Comparison of ENCODE assay signal across 9 cellular contexts in the genomic region with DNA sequence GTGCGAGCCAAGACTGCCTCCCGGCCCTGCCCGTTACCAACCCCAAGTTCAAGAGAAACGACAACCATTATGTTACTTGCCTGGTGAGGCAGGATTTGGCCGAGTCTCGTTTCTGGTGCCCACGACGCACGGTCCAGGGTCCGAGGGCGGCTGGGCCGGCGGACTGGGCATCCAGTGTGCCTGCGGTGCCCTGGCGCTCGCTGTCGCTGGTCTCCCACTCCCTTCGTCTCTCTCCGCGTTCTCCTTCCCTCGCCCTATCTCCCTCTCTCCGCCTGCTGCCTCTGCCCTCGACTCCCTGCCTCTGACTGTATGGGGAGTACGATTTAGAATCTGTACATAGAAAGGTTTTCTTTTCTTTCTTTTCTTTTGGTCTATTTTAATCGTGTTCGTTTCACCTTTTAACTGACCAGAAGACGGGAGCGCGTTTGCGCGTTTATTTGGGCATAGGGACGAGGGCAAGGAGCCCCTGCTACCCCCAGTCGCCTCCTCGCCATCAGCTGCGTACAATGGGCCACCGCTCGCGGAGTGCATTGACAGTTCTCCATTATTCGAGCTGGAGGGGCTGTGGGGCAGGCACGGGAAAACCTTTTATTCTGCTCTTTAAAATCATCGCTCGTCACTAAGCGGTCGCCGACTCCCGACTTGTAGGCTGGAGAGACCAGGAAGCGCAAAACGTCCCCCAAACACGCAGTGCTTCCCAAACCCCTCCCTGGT. TPM values are rescaled to one million over a fixed set of nuclear protein-coding genes. Genes with fewer than 3 reads are reported as not detected.
DNase-seq lines count a peak whose midpoint lies in the region; FAIRE-seq and TF ChIP-seq lines count a peak whose summit lies in the region.
"Had no signal": no experiment of that assay in that cellular context is flagged by ENCODE, and none has a peak within 500 bp of the region (broad histone marks: within the 10 kb centered on the region; RNA-seq: fewer than 3 reads in every experiment).

No MANE protein-coding gene starts in this region.

- peaks cover 73% of the 10 kb centered on the region for H3K79me2 ChIP-seq in astrocyte (ENCODE audit: insufficient read depth, low read length)

- H3K36me3 ChIP-seq in BLaER1 = no peaks in the 10 kb centered on the region
- H3K36me3 ChIP-seq in HEK293 (ENCODE audit: control insufficient read depth in 2 of 2, insufficient read depth in 1 of 2, low read length in 2 of 2) = no peaks in the 10 kb centered on the region
- H3K36me3 ChIP-seq in astrocyte (ENCODE audit: insufficient read depth, low read length) = no peaks in the 10 kb centered on the region
- no peaks in the 10 kb centered on the region for H3K36me3 ChIP-seq in kidney epithelial cell (ENCODE audit: control insufficient read depth, insufficient read depth, low read length)
- H3K36me3 ChIP-seq in thymus (ENCODE audit: control insufficient read depth, insufficient read depth) = peaks cover 3% of the 10 kb centered on the region

- H3K4me3 ChIP-seq in BLaER1 (peak overlapping the region; percentile 59), HEK293 (ENCODE audit: low read depth, low read length) (peak overlapping the region; percentile 78), astrocyte (ENCODE audit: insufficient read depth, low read depth, low read length) (peak overlapping the region; percentile 79), kidney epithelial cell (ENCODE audit: low read depth, low read length) (peak overlapping the region; percentile 77), thymus (ENCODE audit: low read length) (peak overlapping the region; percentile 46)
- H3K4me3 ChIP-seq: K562 had no signal

- H3K9me3 ChIP-seq in BLaER1 = no peaks in the 10 kb centered on the region
- H3K9me3 ChIP-seq in HEK293 (ENCODE audit: control insufficient read depth, insufficient read depth, low read depth, low read length) = no peaks in the 10 kb centered on the region
- no peaks in the 10 kb centered on the region for H3K9me3 ChIP-seq in astrocyte (ENCODE audit: insufficient read depth, low read depth, low read length)
- peaks cover 2% of the 10 kb centered on the region for H3K9me3 ChIP-seq in thymus (ENCODE audit: control insufficient read depth)

- H3K27ac ChIP-seq in BLaER1 (no peak overlapping the region), HEK293 (ENCODE audit: extremely low read depth, low read depth, low read length) (peak overlapping the region; percentile 97), astrocyte (ENCODE audit: low read depth, low read length) (peak overlapping the region; percentile 86), thymus (ENCODE audit: low read depth) (no peak overlapping the region)

- peaks cover 92% of the 10 kb centered on the region for H4K20me1 ChIP-seq in BLaER1
- no peaks in the 10 kb centered on the region for H4K20me1 ChIP-seq in astrocyte (ENCODE audit: insufficient read depth, low read length)

- peaks cover 2% of the 10 kb centered on the region for H3K4me1 Mint-ChIP-seq in astrocyte (ENCODE audit: low read depth, unreplicated experiment)

- peak overlapping the region; percentile 48 for H3K27ac Mint-ChIP-seq in astrocyte (ENCODE audit: unreplicated experiment)

- H3K27me3 Mint-ChIP-seq in astrocyte (ENCODE audit: low read depth, unreplicated experiment) = peaks cover 35% of the 10 kb centered on the region

- peaks cover 2% of the 10 kb centered on the region for H3K9me3 Mint-ChIP-seq in astrocyte (ENCODE audit: unreplicated experiment)

- H3K36me3 Mint-ChIP-seq in astrocyte (ENCODE audit: low read depth, unreplicated experiment) = peaks cover 2% of the 10 kb centered on the region

- CTCF ChIA-PET in HEK293 (lab: Yijun Ruan, JAX) = interaction anchor here (0.6 to 0.7 kb wide), 4 partner anchors 220 to 1328 kb away, joined by 3 to 4 read pairs (median 3); no protein-coding TSS in a partner anchor

- DNase-seq in astrocyte (ENCODE audit: low read depth) (no peak), kidney epithelial cell (ENCODE audit: low read depth) (no peak), SIG-M5 (lab: John Stamatoyannopoulos, UW) (no peak), NCI-H1048 (lab: John Stamatoyannopoulos, UW) (no peak), hippocampal formation (lab: John Stamatoyannopoulos, UW) (no peak)

- H3K27me3 ChIP-seq in BLaER1 (peaks cover 100% of the 10 kb centered on the region), astrocyte (ENCODE audit: insufficient read depth, low read length) (no peaks in the 10 kb centered on the region), kidney epithelial cell (ENCODE audit: control insufficient read depth, insufficient read depth, low read length) (no peaks in the 10 kb centered on the region), thymus (ENCODE audit: control insufficient read depth, insufficient read depth) (peaks cover 84% of the 10 kb centered on the region)

- no peak overlapping the region for H3K4me3 Mint-ChIP-seq in astrocyte (ENCODE audit: unreplicated experiment)

- POLR2A ChIA-PET in HEK293 (lab: Yijun Ruan, JAX) = no interaction called here

- H3K4me1 ChIP-seq in BLaER1 = peaks cover 37% of the 10 kb centered on the region
- H3K4me1 ChIP-seq in HEK293 (ENCODE audit: control insufficient read depth, insufficient read depth, low read length) = peaks cover 7% of the 10 kb centered on the region; the same call in 1 of the 2 replicates
- H3K4me1 ChIP-seq in astrocyte (ENCODE audit: insufficient read depth, low read length) = peaks cover 27% of the 10 kb centered on the region
- peaks cover 17% of the 10 kb centered on the region for H3K4me1 ChIP-seq in thymus (ENCODE audit: control insufficient read depth, insufficient read depth, low read length)

- no peak for FAIRE-seq in astrocyte (lab: Jason Lieb, UNC)
- FAIRE-seq: K562 had no signal

- H3K9ac ChIP-seq in BLaER1 (no peak overlapping the region), astrocyte (ENCODE audit: low read length) (peak overlapping the region; percentile 90)

- peak overlapping the region; percentile 83 for H3K4me2 ChIP-seq in BLaER1
- peak overlapping the region; percentile 97 for H3K4me2 ChIP-seq in astrocyte (ENCODE audit: low read length)

- peak overlapping the region; percentile 68 for H2AFZ ChIP-seq in astrocyte (ENCODE audit: low read depth, low read length)

- 7% methylated on average over 49 of the region's 49 CpGs for WGBS in thymus

- TF ChIP-seq CTCF in HEK293 (tag by site-specific recombination; IDR thresholded peaks at IDR 0.05) = no peak
- no peak for TF ChIP-seq CTCF in astrocyte (IDR thresholded peaks at IDR 0.05; ENCODE audit: insufficient read depth, low read depth, low read length)
- TF ChIP-seq CTCF in kidney epithelial cell (IDR thresholded peaks at IDR 0.05; ENCODE audit: insufficient read depth, low read length, poor library complexity, severe bottlenecking) = no peak

TF ChIP-seq in HEK293, 187 proteins besides CTCF, POLR2A, EP300 and RAD21 (continues in another document):
- TF ChIP-seq ZXDB (tag by site-specific recombination; IDR thresholded peaks at IDR 0.05) (peak; percentile 24; the same call in 1 of the 2 replicates), SCRT1 (tag by site-specific recombination; IDR thresholded peaks at IDR 0.05; ENCODE audit: borderline replicate concordance) (no peak), ZNF335 (tag by site-specific recombination; conservative IDR thresholded peaks at IDR 0.05) (peak; percentile 68; the same call in 1 of the 2 replicates), SP3 (tag by site-specific recombination; IDR thresholded peaks at IDR 0.05) (0 out of 2 replicates have a peak, but pooled peaks have one; percentile 3), ZNF501 (tag by site-specific recombination; IDR thresholded peaks at IDR 0.05) (0 out of 2 replicates have a peak, but pooled peaks have one; percentile 15), ZBTB17 (tag by site-specific recombination; IDR thresholded peaks at IDR 0.05) (peak; percentile 83), ZNF561 (tag by site-specific recombination; IDR thresholded peaks at IDR 0.05; ENCODE audit: borderline replicate concordance) (0 out of 2 replicates have a peak, but pooled peaks have one; percentile 17), ZNF623 (tag by site-specific recombination; IDR thresholded peaks at IDR 0.05) (no peak), ZNF600 (tag by site-specific recombination; IDR thresholded peaks at IDR 0.05) (0 out of 2 replicates have a peak, but pooled peaks have one; percentile 4), ZNF777 (tag by site-specific recombination; IDR thresholded peaks at IDR 0.05; ENCODE audit: borderline replicate concordance) (peak; percentile 61; the same call in 1 of the 2 replicates), ZBTB20 (tag by site-specific recombination; IDR thresholded peaks at IDR 0.05) (peak; percentile 56; the same call in 1 of the 2 replicates), ZNF660 (tag by site-specific recombination; IDR thresholded peaks at IDR 0.05) (0 out of 2 replicates have a peak, but pooled peaks have one; percentile 1)
- TF ChIP-seq, protein P1, sequence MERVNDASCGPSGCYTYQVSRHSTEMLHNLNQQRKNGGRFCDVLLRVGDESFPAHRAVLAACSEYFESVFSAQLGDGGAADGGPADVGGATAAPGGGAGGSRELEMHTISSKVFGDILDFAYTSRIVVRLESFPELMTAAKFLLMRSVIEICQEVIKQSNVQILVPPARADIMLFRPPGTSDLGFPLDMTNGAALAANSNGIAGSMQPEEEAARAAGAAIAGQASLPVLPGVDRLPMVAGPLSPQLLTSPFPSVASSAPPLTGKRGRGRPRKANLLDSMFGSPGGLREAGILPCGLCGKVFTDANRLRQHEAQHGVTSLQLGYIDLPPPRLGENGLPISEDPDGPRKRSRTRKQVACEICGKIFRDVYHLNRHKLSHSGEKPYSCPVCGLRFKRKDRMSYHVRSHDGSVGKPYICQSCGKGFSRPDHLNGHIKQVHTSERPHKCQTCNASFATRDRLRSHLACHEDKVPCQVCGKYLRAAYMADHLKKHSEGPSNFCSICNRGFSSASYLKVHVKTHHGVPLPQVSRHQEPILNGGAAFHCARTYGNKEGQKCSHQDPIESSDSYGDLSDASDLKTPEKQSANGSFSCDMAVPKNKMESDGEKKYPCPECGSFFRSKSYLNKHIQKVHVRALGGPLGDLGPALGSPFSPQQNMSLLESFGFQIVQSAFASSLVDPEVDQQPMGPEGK (tag by site-specific recombination; IDR thresholded peaks at IDR 0.05) = peak; percentile 56
- TF ChIP-seq, protein P2, sequence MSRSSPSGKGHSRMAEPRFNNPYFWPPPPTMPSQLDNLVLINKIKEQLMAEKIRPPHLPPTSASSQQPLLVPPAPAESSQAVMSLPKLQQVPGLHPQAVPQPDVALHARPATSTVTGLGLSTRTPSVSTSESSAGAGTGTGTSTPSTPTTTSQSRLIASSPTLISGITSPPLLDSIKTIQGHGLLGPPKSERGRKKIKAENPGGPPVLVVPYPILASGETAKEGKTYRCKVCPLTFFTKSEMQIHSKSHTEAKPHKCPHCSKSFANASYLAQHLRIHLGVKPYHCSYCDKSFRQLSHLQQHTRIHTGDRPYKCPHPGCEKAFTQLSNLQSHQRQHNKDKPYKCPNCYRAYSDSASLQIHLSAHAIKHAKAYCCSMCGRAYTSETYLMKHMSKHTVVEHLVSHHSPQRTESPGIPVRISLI (tag by site-specific recombination; IDR thresholded peaks at IDR 0.05) = no peak

RNA-seq across cellular contexts. Expression of a gene that starts 0.5 kb away (rescaled TPM):
- total RNA-seq in astrocyte (6.9 and 7.3 TPM in 2 replicates), kidney epithelial cell (5.3 and 9.5 TPM in 2 replicates)
- 5.0 TPM for polyA plus RNA-seq in thymus
- total RNA-seq: K562 had no signal
- polyA plus RNA-seq: K562 had no signal

RNA-seq across cellular contexts. Expression of a gene that starts 2.5 kb away (rescaled TPM):
- total RNA-seq in astrocyte (4.3 and 5.1 TPM in 2 replicates), kidney epithelial cell (12.8 and 13.2 TPM in 2 replicates)
- polyA plus RNA-seq in thymus = 0.94 TPM
- polyA plus RNA-seq: K562 had no signal

Comparison
In these comparisons a context has a peak if more than half of its experiments do, and no peak if none do; other contexts are left out.
1. H3K27ac ChIP-seq: peak in HEK293 (single experiment) and astrocyte (single experiment); none in BLaER1 (single experiment) and thymus (single experiment).
2. Peak in every context shown above with its lines, with median percentiles within 50 percentile points of each other: H3K4me3 ChIP-seq.